ENCODE assay signal across 8 cellular contexts in the genomic region with DNA sequence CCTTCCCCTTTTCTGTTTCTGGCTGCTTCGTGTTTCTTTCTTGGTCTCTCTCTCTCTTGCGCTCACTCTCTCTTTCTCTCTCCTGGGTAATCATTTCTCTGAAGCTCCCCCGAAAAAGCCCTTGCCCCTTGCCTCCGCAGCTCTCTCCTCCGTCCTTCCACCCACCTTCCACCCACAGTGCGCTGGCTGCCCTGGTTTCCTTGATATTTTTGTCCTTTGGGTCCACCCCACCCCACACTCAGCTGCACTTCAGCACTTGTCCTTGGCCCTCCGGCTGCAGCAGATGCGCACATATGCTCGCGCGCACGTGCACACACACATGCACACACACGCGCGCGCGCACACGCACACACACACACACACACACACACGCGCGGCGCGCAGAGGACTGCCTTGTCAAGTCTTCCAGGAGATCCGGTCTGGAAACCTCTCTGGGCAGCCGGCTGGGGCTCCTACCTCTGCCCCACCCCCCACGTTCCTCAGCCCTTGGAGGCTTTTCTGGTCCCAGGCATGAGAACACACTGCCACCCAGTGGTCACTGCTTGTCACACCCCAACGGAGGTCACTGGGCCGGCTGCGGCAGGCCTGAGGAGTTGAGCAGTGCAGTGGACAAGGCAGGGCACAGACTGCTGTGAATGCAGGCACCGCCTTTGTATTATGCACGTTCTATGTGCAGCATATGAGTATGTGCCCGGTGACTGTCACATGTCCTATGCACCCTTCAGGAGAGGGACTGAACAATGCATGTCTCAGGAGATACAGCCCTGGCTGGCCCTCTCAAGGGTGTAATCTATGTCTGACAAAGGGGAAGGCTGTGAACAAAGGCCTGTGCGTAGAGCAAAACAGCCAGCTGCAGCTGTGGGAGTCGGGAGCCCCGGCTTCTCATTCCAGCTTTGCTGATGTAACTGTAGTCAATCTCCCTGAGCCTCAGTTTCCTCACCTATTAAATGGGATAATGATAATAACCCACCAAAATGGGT. TPM values are rescaled to one million over a fixed set of nuclear protein-coding genes. Genes with fewer than 3 reads are reported as not detected.
A peak's percentile ranks its signal among the peaks of the same experiment; 100 is the strongest.
DNase-seq lines count a peak whose midpoint lies in the region; ATAC-seq and TF ChIP-seq lines count a peak whose summit lies in the region.

No MANE protein-coding gene starts in this region.

- no peaks in the 10 kb centered on the region for H3K79me2 ChIP-seq in fibroblast of lung (ENCODE audit: control insufficient read depth, insufficient read depth, low read length)

- H4K20me1 ChIP-seq in fibroblast of lung (ENCODE audit: control insufficient read depth, extremely low read depth, insufficient read depth, low read length): no peaks in the 10 kb centered on the region

- H2AFZ ChIP-seq in fibroblast of lung (ENCODE audit: low read length): peak overlapping the region; percentile 70

- no peaks in the 10 kb centered on the region for H3K9me3 ChIP-seq in fibroblast of lung (ENCODE audit: control insufficient read depth, insufficient read depth, low read depth, low read length)
- no peaks in the 10 kb centered on the region for H3K9me3 ChIP-seq in naive thymus-derived CD4-positive, alpha-beta T cell (ENCODE audit: control insufficient read depth in 2 of 3, low read length in 3 of 3)

- H3K4me3 Mint-ChIP-seq in naive thymus-derived CD4-positive, alpha-beta T cell: peak overlapping the region; percentile 85 to 94 (median 87)
- peak overlapping the region; percentile 70 for H3K4me3 Mint-ChIP-seq in stimulated activated memory B cell treated with anti-CD40 and anti-IgM and Interleukin-4, amounts not matched to agents 10 μg/mL and 1 μg/mL and 100 μg/mL, for 72 hours

- H3K4me3 ChIP-seq in LNCaP clone FGC (ENCODE audit: low read depth, low read length) (peak overlapping the region; percentile 61), fibroblast of lung (replicated peaks in 1 of 4; ENCODE audit: control extremely low read depth in 1 of 4, insufficient read depth in 1 of 4, low read depth in 3 of 4, low read length in 4 of 4) (peak overlapping the region; percentile 30 to 51 (median 42))
- H3K4me3 ChIP-seq in naive thymus-derived CD4-positive, alpha-beta T cell (ENCODE audit: low read length): peak overlapping the region; percentile 69

- H3K27me3 ChIP-seq in fibroblast of lung (ENCODE audit: control insufficient read depth, insufficient read depth, low read length): no peaks in the 10 kb centered on the region
- H3K27me3 ChIP-seq in naive thymus-derived CD4-positive, alpha-beta T cell (ENCODE audit: control insufficient read depth in 2 of 2, insufficient read depth in 2 of 2, low read length in 2 of 2): no peaks in the 10 kb centered on the region

- TF ChIP-seq CTCF in LNCaP clone FGC (IDR thresholded peaks at IDR 0.05; ENCODE audit: control insufficient read depth, extremely low read depth, insufficient read depth) (peak; percentile 98), fibroblast of lung (conservative IDR thresholded peaks at IDR 0.05 in 1 of 2, IDR thresholded peaks at IDR 0.05 in 1 of 2; ENCODE audit: low read depth in 1 of 2, low read length in 2 of 2) (peak; percentile 87)

- H3K27ac ChIP-seq in fibroblast of lung (ENCODE audit: insufficient read depth, low read length): no peak overlapping the region
- H3K27ac ChIP-seq in naive thymus-derived CD4-positive, alpha-beta T cell (ENCODE audit: low read depth, low read length): peak overlapping the region; percentile 27

- ATAC-seq in GM21619 (IDR thresholded peaks at IDR 0.05; ENCODE audit: unreplicated experiment): peak; percentile 87
- ATAC-seq in naive thymus-derived CD4-positive, alpha-beta T cell: peak; percentile 95
- ATAC-seq in stimulated activated memory B cell treated with anti-CD40 and anti-IgM and Interleukin-4, amounts not matched to agents 10 μg/mL and 1 μg/mL and 100 μg/mL, for 72 hours: peak; percentile 90

- POLR2A ChIA-PET in naive thymus-derived CD4-positive, alpha-beta T cell (lab: Charles Lee): interaction anchor here (0.6 to 3.6 kb wide), 8 partner anchors 9 to 72 kb away, joined by 4 to 29 read pairs (median 8); partner anchors contain the start of genes CD4, CDCA3 and MLF2

- H3K36me3 Mint-ChIP-seq in naive thymus-derived CD4-positive, alpha-beta T cell: peaks cover 0 to 21% (median 0%) of the 10 kb centered on the region in 5 donors
- no peaks in the 10 kb centered on the region for H3K36me3 Mint-ChIP-seq in stimulated activated memory B cell treated with anti-CD40 and anti-IgM and Interleukin-4, amounts not matched to agents 10 μg/mL and 1 μg/mL and 100 μg/mL, for 72 hours

- peak; percentile 94 for DNase-seq in DMS 273 (lab: John Stamatoyannopoulos, UW; ENCODE audit: unreplicated experiment)
- peak; percentile 92 for DNase-seq in LNCaP clone FGC (ENCODE audit: low read depth)
- DNase-seq in RPMI7951 (ENCODE audit: low read depth): peak; percentile 91
- DNase-seq in activated T-helper 1 cell treated with anti-CD3 and anti-CD28 coated beads, Interleukin-2, amount 50 U/mL, for 16 hours (ENCODE audit: low read depth in 1 of 2, low spot score in 1 of 2): peak; percentile 73 to 79
- peak; percentile 89 to 94 for DNase-seq in fibroblast of lung (ENCODE audit: low read depth in 2 of 2)
- DNase-seq in naive thymus-derived CD4-positive, alpha-beta T cell: peak; percentile 73 to 88 (median 84)

- H3K27ac Mint-ChIP-seq in naive thymus-derived CD4-positive, alpha-beta T cell: peak overlapping the region; percentile 75 to 96 (median 86)
- H3K27ac Mint-ChIP-seq in stimulated activated memory B cell treated with anti-CD40 and anti-IgM and Interleukin-4, amounts not matched to agents 10 μg/mL and 1 μg/mL and 100 μg/mL, for 72 hours: peak overlapping the region; percentile 63

- no peak overlapping the region for H3K9ac ChIP-seq in fibroblast of lung (ENCODE audit: insufficient read depth, low read length)

- peak overlapping the region; percentile 96 for H3K4me2 ChIP-seq in fibroblast of lung (ENCODE audit: extremely low read depth, insufficient read depth, low read length)

- peaks cover 3% of the 10 kb centered on the region for H3K4me1 ChIP-seq in fibroblast of lung (ENCODE audit: control insufficient read depth, extremely low read depth, insufficient read depth, low read length)
- peaks cover 18 to 56% of the 10 kb centered on the region in 2 donors for H3K4me1 ChIP-seq in naive thymus-derived CD4-positive, alpha-beta T cell (ENCODE audit: control insufficient read depth in 2 of 2, insufficient read depth in 2 of 2, low read length in 2 of 2)

- H3K4me1 Mint-ChIP-seq in naive thymus-derived CD4-positive, alpha-beta T cell: peaks cover 36 to 77% (median 60%) of the 10 kb centered on the region in 7 donors
- H3K4me1 Mint-ChIP-seq in stimulated activated memory B cell treated with anti-CD40 and anti-IgM and Interleukin-4, amounts not matched to agents 10 μg/mL and 1 μg/mL and 100 μg/mL, for 72 hours: peaks cover 60% of the 10 kb centered on the region

- CTCF ChIA-PET in naive thymus-derived CD4-positive, alpha-beta T cell (lab: Charles Lee): interaction anchor here (0.6 to 4.8 kb wide), 22 partner anchors 7 to 221 kb away, joined by 3 to 48 read pairs (median 3); partner anchors contain the start of genes CD4, MLF2 and PTMS

- H3K36me3 ChIP-seq in fibroblast of lung (ENCODE audit: control insufficient read depth, insufficient read depth, low read length): no peaks in the 10 kb centered on the region
- H3K36me3 ChIP-seq in naive thymus-derived CD4-positive, alpha-beta T cell (ENCODE audit: control insufficient read depth in 2 of 3, insufficient read depth in 3 of 3, low read length in 3 of 3): no peaks in the 10 kb centered on the region

- H3K27me3 Mint-ChIP-seq in naive thymus-derived CD4-positive, alpha-beta T cell: peaks cover 0 to 15% (median 5%) of the 10 kb centered on the region in 5 donors
- peaks cover 51% of the 10 kb centered on the region for H3K27me3 Mint-ChIP-seq in stimulated activated memory B cell treated with anti-CD40 and anti-IgM and Interleukin-4, amounts not matched to agents 10 μg/mL and 1 μg/mL and 100 μg/mL, for 72 hours

- intact Hi-C loops in naive thymus-derived CD4-positive, alpha-beta T cell (cut with micrococcal nuclease): loop anchor here (1.0 to 5.0 kb wide), 9 partner anchors 10 to 216 kb away; partner anchors contain the start of genes CD4 (in 2 of the 2), MLF2 (in 2 of the 2), ZNF384 (in 2 of the 2) and NOP2 (in 1 of the 2)

- peaks cover 0 to 1% (median 0%) of the 10 kb centered on the region in 11 donors for H3K9me3 Mint-ChIP-seq in naive thymus-derived CD4-positive, alpha-beta T cell
- H3K9me3 Mint-ChIP-seq in stimulated activated memory B cell treated with anti-CD40 and anti-IgM and Interleukin-4, amounts not matched to agents 10 μg/mL and 1 μg/mL and 100 μg/mL, for 72 hours: no peaks in the 10 kb centered on the region

RNA-seq across cellular contexts. Expression of gene LAG3, which starts 6.5 kb away (rescaled TPM):
- total RNA-seq in RPMI7951 (2014; rRNA removed; shearing (Covaris generic)): 0.10 and 0.12 TPM in 2 replicates
- 0.17 and 0.26 TPM in 2 replicates for total RNA-seq in fibroblast of lung
- polyA plus RNA-seq in fibroblast of lung: 0.09 and 0.17 TPM in 2 replicates
- 0.16 and 0.65 TPM in 2 replicates for polyA plus RNA-seq in fibroblast of lung (2012)
- 0.63 and 0.67 TPM in 2 replicates for polyA minus RNA-seq in fibroblast of lung (ENCODE audit: low replicate concordance)
- 10 to 100 TPM in 1 of 5 experiments, 1 to 10 TPM in 2, under 1 TPM in 2; 0.64 to 46.5 (median 1.7) TPM for total RNA-seq in naive thymus-derived CD4-positive, alpha-beta T cell
- under 1 TPM; 0.26 to 0.69 TPM for polyA plus RNA-seq in naive thymus-derived CD4-positive, alpha-beta T cell

RNA-seq across cellular contexts. Expression of gene CD4, which starts 10.5 kb away (rescaled TPM):
- 3.5 and 5.4 TPM in 2 replicates for total RNA-seq in RPMI7951 (2014; rRNA removed; shearing (Covaris generic))
- 14.4 and 27.2 TPM in 2 replicates for total RNA-seq in fibroblast of lung
- 50.8 and 152 TPM in 2 replicates for polyA plus RNA-seq in fibroblast of lung
- polyA plus RNA-seq in fibroblast of lung (2012): 53.8 and 172 TPM in 2 replicates
- 75.4 and 190 TPM in 2 replicates for polyA minus RNA-seq in fibroblast of lung (ENCODE audit: low replicate concordance)
- 100 to 1,000 TPM; 164 to 267 (median 246) TPM for total RNA-seq in naive thymus-derived CD4-positive, alpha-beta T cell
- polyA plus RNA-seq in naive thymus-derived CD4-positive, alpha-beta T cell: 100 to 1,000 TPM; 364 to 576 TPM

RNA-seq across cellular contexts. Expression of gene PTMS, which starts 12.7 kb away (rescaled TPM):
- total RNA-seq in RPMI7951 (2014; rRNA removed; shearing (Covaris generic)): 126 and 151 TPM in 2 replicates
- total RNA-seq in fibroblast of lung: 29.5 and 63.6 TPM in 2 replicates
- polyA plus RNA-seq in fibroblast of lung: 269 and 312 TPM in 2 replicates
- polyA plus RNA-seq in fibroblast of lung (2012): 689 and 844 TPM in 2 replicates
- 1,246 and 1,454 TPM in 2 replicates for polyA minus RNA-seq in fibroblast of lung (ENCODE audit: low replicate concordance)
- 100 to 1,000 TPM in 1 of 5 experiments, 10 to 100 TPM in 1, 1 to 10 TPM in 3; 1.4 to 125 (median 3.5) TPM for total RNA-seq in naive thymus-derived CD4-positive, alpha-beta T cell
- polyA plus RNA-seq in naive thymus-derived CD4-positive, alpha-beta T cell: not detected

RNA-seq across cellular contexts. Expression of gene MLF2, which starts 25.9 kb away (rescaled TPM):
- 178 and 215 TPM in 2 replicates for total RNA-seq in RPMI7951 (2014; rRNA removed; shearing (Covaris generic))
- 88.6 and 106 TPM in 2 replicates for total RNA-seq in fibroblast of lung
- polyA plus RNA-seq in fibroblast of lung: 287 and 289 TPM in 2 replicates
- 211 and 244 TPM in 2 replicates for polyA plus RNA-seq in fibroblast of lung (2012)
- polyA minus RNA-seq in fibroblast of lung (ENCODE audit: low replicate concordance): 376 and 386 TPM in 2 replicates
- total RNA-seq in naive thymus-derived CD4-positive, alpha-beta T cell: 100 to 1,000 TPM in 3 of 5 experiments, 10 to 100 TPM in 2; 84.6 to 141 (median 117) TPM
- 100 to 1,000 TPM; 122 to 134 TPM for polyA plus RNA-seq in naive thymus-derived CD4-positive, alpha-beta T cell

RNA-seq across cellular contexts. Expression of gene GPR162, which starts 42.8 kb away (rescaled TPM):
- total RNA-seq in RPMI7951 (2014; rRNA removed; shearing (Covaris generic)): 1.8 and 2.5 TPM in 2 replicates
- 11.1 and 11.8 TPM in 2 replicates for total RNA-seq in fibroblast of lung
- 3.3 and 5.6 TPM in 2 replicates for polyA plus RNA-seq in fibroblast of lung
- 8.5 and 14.1 TPM in 2 replicates for polyA plus RNA-seq in fibroblast of lung (2012)
- 10.3 and 26.0 TPM in 2 replicates for polyA minus RNA-seq in fibroblast of lung (ENCODE audit: low replicate concordance)
- total RNA-seq in naive thymus-derived CD4-positive, alpha-beta T cell: 10 to 100 TPM in 1 of 5 experiments, 1 to 10 TPM in 1, under 1 TPM in 3; 0.30 to 10.5 (median 0.38) TPM
- not detected for polyA plus RNA-seq in naive thymus-derived CD4-positive, alpha-beta T cell
